Comparison of ENCODE assay signal across 9 cellular contexts in genomic region chr7:47786557-47787248, GRCh38.
DNase-seq lines count a peak whose midpoint lies in the region; ATAC-seq, FAIRE-seq and TF ChIP-seq lines count a peak whose summit lies in the region.
"Had no signal": no experiment of that assay in that cellular context is flagged by ENCODE, and none has a peak within 500 bp of the region (broad histone marks: within the 10 kb centered on the region; RNA-seq: fewer than 3 reads in every experiment).

No MANE protein-coding gene starts in this region.

- H3K27ac ChIP-seq in ovary: peak overlapping the region; percentile 16 to 64

- H3K36me3 Mint-ChIP-seq in Caco-2 (ENCODE audit: insufficient read depth, unreplicated experiment): peaks cover 12% of the 10 kb centered on the region

- TF ChIP-seq CTCF in Caco-2 (IDR thresholded peaks at IDR 0.05; ENCODE audit: insufficient read depth in 1 of 2, low read depth in 1 of 2, low read length in 1 of 2, severe bottlenecking in 1 of 2, unreplicated experiment in 1 of 2) (no peak), ovary (IDR thresholded peaks at IDR 0.05) (no peak)

- POLR2A ChIA-PET in Caco-2 (lab: Charles Lee): interaction anchor here (0.8 to 1.3 kb wide), 2 partner anchors 23 to 204 kb away, joined by 3 to 5 read pairs; no protein-coding TSS in a partner anchor

- DNase-seq in Caco-2 (peak; percentile 80 to 90), RPMI7951 (ENCODE audit: low read depth) (peak; percentile 100), fibroblast of the conjunctiva (ENCODE audit: low read depth) (peak; percentile 99), ovary (peak; percentile 79 to 87 (median 84)), SKM-1 (lab: John Stamatoyannopoulos, UW; ENCODE audit: unreplicated experiment) (no peak), GM19239 (ENCODE audit: insufficient read length, low spot score) (no peak)
- DNase-seq in stimulated activated CD4-positive, alpha-beta T cell treated with anti-CD3 and anti-CD28 coated beads, Interleukin-4, amount 100 ng/mL, for 24 hours: no peak

- no peaks in the 10 kb centered on the region for H3K9me3 ChIP-seq in Caco-2
- H3K9me3 ChIP-seq in ovary: no peaks in the 10 kb centered on the region

- peaks cover 43% of the 10 kb centered on the region for H3K4me1 Mint-ChIP-seq in Caco-2 (ENCODE audit: low read depth, unreplicated experiment)
- H3K4me1 Mint-ChIP-seq: memory B cell had no signal

- 5 to 12% (median 6%) methylated on average over 11 of the region's 11 CpGs for WGBS in ovary, 3 donors

- peak overlapping the region; percentile 25 for H3K4me3 Mint-ChIP-seq in Caco-2 (ENCODE audit: unreplicated experiment)
- H3K4me3 Mint-ChIP-seq: memory B cell had no signal

- TF ChIP-seq EP300 in ovary (IDR thresholded peaks at IDR 0.05): no peak

- CTCF ChIA-PET in Caco-2 (lab: Charles Lee): interaction anchor here (0.5 to 1.3 kb wide), 4 partner anchors 18 to 182 kb away, joined by 3 to 8 read pairs (median 4); no protein-coding TSS in a partner anchor

- no peak for FAIRE-seq in GM19239 (lab: Jason Lieb, UNC)

- H3K27me3 Mint-ChIP-seq in Caco-2 (ENCODE audit: insufficient read depth, unreplicated experiment): no peaks in the 10 kb centered on the region
- H3K27me3 Mint-ChIP-seq: memory B cell had no signal

- no peak for TF ChIP-seq POLR2A in ovary (IDR thresholded peaks at IDR 0.05)

- ATAC-seq in GM21367 (IDR thresholded peaks at IDR 0.05; ENCODE audit: unreplicated experiment): no peak

- H3K4me3 ChIP-seq in Caco-2 (ENCODE audit: low read depth, low read length) (no peak overlapping the region), ovary (no peak overlapping the region)

- peaks cover 56% of the 10 kb centered on the region for H3K4me1 ChIP-seq in Caco-2
- H3K4me1 ChIP-seq in ovary (ENCODE audit: insufficient read depth): peaks cover 14% of the 10 kb centered on the region

- intact Hi-C loops in Caco-2 (cut with micrococcal nuclease; ENCODE audit: unreplicated experiment) (loop anchor here (1.0 to 2.0 kb wide), 2 partner anchors 8 to 24 kb away; no protein-coding TSS in a partner anchor), ovary (cut with DNase I) (no loop called here)

- no TSS peak for BruUV-seq in Caco-2 (replicated peaks; lab: Mats Ljungman, UMichigan)

- H3K27ac Mint-ChIP-seq in Caco-2 (ENCODE audit: unreplicated experiment): peak overlapping the region; percentile 95
- H3K27ac Mint-ChIP-seq: memory B cell had no signal

- no peaks in the 10 kb centered on the region for H3K36me3 ChIP-seq in Caco-2 (ENCODE audit: control insufficient read depth, insufficient read depth, low read length)
- H3K36me3 ChIP-seq in ovary: no peaks in the 10 kb centered on the region

- H3K27me3 ChIP-seq in Caco-2 (replicated peaks; ENCODE audit: control insufficient read depth, insufficient read depth, low read length): no peaks in the 10 kb centered on the region
- no peaks in the 10 kb centered on the region for H3K27me3 ChIP-seq in ovary

- H3K9me3 Mint-ChIP-seq in Caco-2 (ENCODE audit: unreplicated experiment): peaks cover 9% of the 10 kb centered on the region

Comparison
In these comparisons a context has a peak if more than half of its experiments do, and no peak if none do; other contexts are left out.
1. DNase-seq: peak in Caco-2 (2 of 2), RPMI7951 (single experiment), fibroblast of the conjunctiva (single experiment) and ovary (5 of 5); none in stimulated activated CD4-positive, alpha-beta T cell treated with anti-CD3 and anti-CD28 coated beads, Interleukin-4, amount 100 ng/mL, for 24 hours (single experiment), SKM-1 (single experiment) and GM19239 (single experiment).